In genomic region chr2:85248741-85249524, GRCh38 we compare ENCODE assay signal across 7 cellular contexts.
DNase-seq lines count a peak whose midpoint lies in the region; ATAC-seq and TF ChIP-seq lines count a peak whose summit lies in the region.

No MANE protein-coding gene starts in this region.

- 31 to 52% methylated on average over 7 of the region's 7 CpGs for WGBS in upper lobe of left lung, 2 donors

- TF ChIP-seq CTCF in upper lobe of left lung (IDR thresholded peaks at IDR 0.05) (no peak), GM20000 (IDR thresholded peaks at IDR 0.05; ENCODE audit: extremely low read depth, missing control alignments) (no peak)

- H3K27ac ChIP-seq in cingulate gyrus (ENCODE audit: low read depth, low read length) (peak overlapping the region; percentile 5), upper lobe of left lung (peak overlapping the region; percentile 13 to 68 (median 44))

- no peaks in the 10 kb centered on the region for H3K9me3 ChIP-seq in MG63
- H3K9me3 ChIP-seq in upper lobe of left lung: no peaks in the 10 kb centered on the region

- no peaks in the 10 kb centered on the region for H3K36me3 ChIP-seq in MG63
- no peaks in the 10 kb centered on the region for H3K36me3 ChIP-seq in upper lobe of left lung

- H3K27me3 ChIP-seq in MG63 (no peaks in the 10 kb centered on the region), upper lobe of left lung (no peaks in the 10 kb centered on the region)

- peak; percentile 39 to 66 for ATAC-seq in upper lobe of left lung (ENCODE audit: low FRiP score in 2 of 2)

- peaks cover 21 to 29% (median 27%) of the 10 kb centered on the region in 4 donors for H3K4me1 ChIP-seq in upper lobe of left lung

- DNase-seq in MG63 (peak; percentile 85), kidney tubule cell (ENCODE audit: low spot score) (peak; percentile 86), upper lobe of left lung (peak in 1 of 2 donors; percentile 47), inferior parietal cortex (ENCODE audit: extremely low spot score) (no peak), GM20000 (ENCODE audit: low spot score) (no peak)
- no peak for DNase-seq in stimulated activated CD4-positive, alpha-beta T cell treated with anti-CD3 and anti-CD28 coated beads, Interleukin-4, amount 100 ng/mL, for 4 hours

- TF ChIP-seq EP300 in upper lobe of left lung (IDR thresholded peaks at IDR 0.05): no peak

- H3K4me3 ChIP-seq in MG63: no peak overlapping the region
- H3K4me3 ChIP-seq in upper lobe of left lung: no peak overlapping the region

- TF ChIP-seq POLR2A in upper lobe of left lung (IDR thresholded peaks at IDR 0.05): no peak

Comparison
In these comparisons a context has a peak if more than half of its experiments do, and no peak if none do; other contexts are left out.
1. DNase-seq: peak in MG63 (single experiment) and kidney tubule cell (single experiment); none in inferior parietal cortex (single experiment), stimulated activated CD4-positive, alpha-beta T cell treated with anti-CD3 and anti-CD28 coated beads, Interleukin-4, amount 100 ng/mL, for 4 hours (0 of 2) and GM20000 (single experiment).